Comparison of ENCODE assay signal across 1 cellular context in genomic region chr19:12984143-12984627, GRCh38.
TF ChIP-seq lines count a peak whose summit lies in the region.

No MANE protein-coding gene starts in this region.

TF ChIP-seq in HepG2, 621 proteins besides CTCF, POLR2A, EP300 and RAD21:
- TF ChIP-seq NFKB2 (CRISPR knock-in tag; IDR thresholded peaks at IDR 0.05; ENCODE audit: borderline replicate concordance), result 0 out of 2 replicates have a peak, but pooled peaks have one; percentile 1
- TF ChIP-seq, protein P1, sequence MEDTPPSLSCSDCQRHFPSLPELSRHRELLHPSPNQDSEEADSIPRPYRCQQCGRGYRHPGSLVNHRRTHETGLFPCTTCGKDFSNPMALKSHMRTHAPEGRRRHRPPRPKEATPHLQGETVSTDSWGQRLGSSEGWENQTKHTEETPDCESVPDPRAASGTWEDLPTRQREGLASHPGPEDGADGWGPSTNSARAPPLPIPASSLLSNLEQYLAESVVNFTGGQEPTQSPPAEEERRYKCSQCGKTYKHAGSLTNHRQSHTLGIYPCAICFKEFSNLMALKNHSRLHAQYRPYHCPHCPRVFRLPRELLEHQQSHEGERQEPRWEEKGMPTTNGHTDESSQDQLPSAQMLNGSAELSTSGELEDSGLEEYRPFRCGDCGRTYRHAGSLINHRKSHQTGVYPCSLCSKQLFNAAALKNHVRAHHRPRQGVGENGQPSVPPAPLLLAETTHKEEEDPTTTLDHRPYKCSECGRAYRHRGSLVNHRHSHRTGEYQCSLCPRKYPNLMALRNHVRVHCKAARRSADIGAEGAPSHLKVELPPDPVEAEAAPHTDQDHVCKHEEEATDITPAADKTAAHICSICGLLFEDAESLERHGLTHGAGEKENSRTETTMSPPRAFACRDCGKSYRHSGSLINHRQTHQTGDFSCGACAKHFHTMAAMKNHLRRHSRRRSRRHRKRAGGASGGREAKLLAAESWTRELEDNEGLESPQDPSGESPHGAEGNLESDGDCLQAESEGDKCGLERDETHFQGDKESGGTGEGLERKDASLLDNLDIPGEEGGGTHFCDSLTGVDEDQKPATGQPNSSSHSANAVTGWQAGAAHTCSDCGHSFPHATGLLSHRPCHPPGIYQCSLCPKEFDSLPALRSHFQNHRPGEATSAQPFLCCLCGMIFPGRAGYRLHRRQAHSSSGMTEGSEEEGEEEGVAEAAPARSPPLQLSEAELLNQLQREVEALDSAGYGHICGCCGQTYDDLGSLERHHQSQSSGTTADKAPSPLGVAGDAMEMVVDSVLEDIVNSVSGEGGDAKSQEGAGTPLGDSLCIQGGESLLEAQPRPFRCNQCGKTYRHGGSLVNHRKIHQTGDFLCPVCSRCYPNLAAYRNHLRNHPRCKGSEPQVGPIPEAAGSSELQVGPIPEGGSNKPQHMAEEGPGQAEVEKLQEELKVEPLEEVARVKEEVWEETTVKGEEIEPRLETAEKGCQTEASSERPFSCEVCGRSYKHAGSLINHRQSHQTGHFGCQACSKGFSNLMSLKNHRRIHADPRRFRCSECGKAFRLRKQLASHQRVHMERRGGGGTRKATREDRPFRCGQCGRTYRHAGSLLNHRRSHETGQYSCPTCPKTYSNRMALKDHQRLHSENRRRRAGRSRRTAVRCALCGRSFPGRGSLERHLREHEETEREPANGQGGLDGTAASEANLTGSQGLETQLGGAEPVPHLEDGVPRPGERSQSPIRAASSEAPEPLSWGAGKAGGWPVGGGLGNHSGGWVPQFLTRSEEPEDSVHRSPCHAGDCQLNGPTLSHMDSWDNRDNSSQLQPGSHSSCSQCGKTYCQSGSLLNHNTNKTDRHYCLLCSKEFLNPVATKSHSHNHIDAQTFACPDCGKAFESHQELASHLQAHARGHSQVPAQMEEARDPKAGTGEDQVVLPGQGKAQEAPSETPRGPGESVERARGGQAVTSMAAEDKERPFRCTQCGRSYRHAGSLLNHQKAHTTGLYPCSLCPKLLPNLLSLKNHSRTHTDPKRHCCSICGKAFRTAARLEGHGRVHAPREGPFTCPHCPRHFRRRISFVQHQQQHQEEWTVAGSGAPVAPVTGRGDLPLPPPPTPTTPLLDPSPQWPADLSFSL (CRISPR knock-in tag; IDR thresholded peaks at IDR 0.05), result peak; percentile 97
- TF ChIP-seq, protein P2, sequence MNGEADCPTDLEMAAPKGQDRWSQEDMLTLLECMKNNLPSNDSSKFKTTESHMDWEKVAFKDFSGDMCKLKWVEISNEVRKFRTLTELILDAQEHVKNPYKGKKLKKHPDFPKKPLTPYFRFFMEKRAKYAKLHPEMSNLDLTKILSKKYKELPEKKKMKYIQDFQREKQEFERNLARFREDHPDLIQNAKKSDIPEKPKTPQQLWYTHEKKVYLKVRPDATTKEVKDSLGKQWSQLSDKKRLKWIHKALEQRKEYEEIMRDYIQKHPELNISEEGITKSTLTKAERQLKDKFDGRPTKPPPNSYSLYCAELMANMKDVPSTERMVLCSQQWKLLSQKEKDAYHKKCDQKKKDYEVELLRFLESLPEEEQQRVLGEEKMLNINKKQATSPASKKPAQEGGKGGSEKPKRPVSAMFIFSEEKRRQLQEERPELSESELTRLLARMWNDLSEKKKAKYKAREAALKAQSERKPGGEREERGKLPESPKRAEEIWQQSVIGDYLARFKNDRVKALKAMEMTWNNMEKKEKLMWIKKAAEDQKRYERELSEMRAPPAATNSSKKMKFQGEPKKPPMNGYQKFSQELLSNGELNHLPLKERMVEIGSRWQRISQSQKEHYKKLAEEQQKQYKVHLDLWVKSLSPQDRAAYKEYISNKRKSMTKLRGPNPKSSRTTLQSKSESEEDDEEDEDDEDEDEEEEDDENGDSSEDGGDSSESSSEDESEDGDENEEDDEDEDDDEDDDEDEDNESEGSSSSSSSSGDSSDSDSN (CRISPR knock-in tag; IDR thresholded peaks at IDR 0.05), result peak; percentile 21
- no peak for TF ChIP-seq ZFP36L1 (CRISPR knock-in tag; IDR thresholded peaks at IDR 0.05)
- 0 out of 2 replicates have a peak, but pooled peaks have one; percentile 23 for TF ChIP-seq IKZF1 (IDR thresholded peaks at IDR 0.05)
- TF ChIP-seq FOXP1 (IDR thresholded peaks at IDR 0.05), result peak; percentile 14; the same call in 1 of the 2 replicates
- no peak for TF ChIP-seq FOXP1 (CRISPR knock-in tag; IDR thresholded peaks at IDR 0.05)
- 0 out of 2 replicates have a peak, but pooled peaks have one; percentile 30 for TF ChIP-seq ZNF619 (CRISPR knock-in tag; IDR thresholded peaks at IDR 0.05)
- no peak for TF ChIP-seq TFE3 (CRISPR knock-in tag; IDR thresholded peaks at IDR 0.05)
- peak; percentile 63; the same call in 1 of the 2 replicates for TF ChIP-seq JUNB (CRISPR knock-in tag; IDR thresholded peaks at IDR 0.05; ENCODE audit: borderline replicate concordance)
- TF ChIP-seq ZNF780A (CRISPR knock-in tag; IDR thresholded peaks at IDR 0.05), result 0 out of 2 replicates have a peak, but pooled peaks have one; percentile 34
- 0 out of 2 replicates have a peak, but pooled peaks have one; percentile 85 for TF ChIP-seq NONO (IDR thresholded peaks at IDR 0.05)
- TF ChIP-seq NONO (CRISPR knock-in tag; conservative IDR thresholded peaks at IDR 0.05), result no peak
- TF ChIP-seq, protein P3, sequence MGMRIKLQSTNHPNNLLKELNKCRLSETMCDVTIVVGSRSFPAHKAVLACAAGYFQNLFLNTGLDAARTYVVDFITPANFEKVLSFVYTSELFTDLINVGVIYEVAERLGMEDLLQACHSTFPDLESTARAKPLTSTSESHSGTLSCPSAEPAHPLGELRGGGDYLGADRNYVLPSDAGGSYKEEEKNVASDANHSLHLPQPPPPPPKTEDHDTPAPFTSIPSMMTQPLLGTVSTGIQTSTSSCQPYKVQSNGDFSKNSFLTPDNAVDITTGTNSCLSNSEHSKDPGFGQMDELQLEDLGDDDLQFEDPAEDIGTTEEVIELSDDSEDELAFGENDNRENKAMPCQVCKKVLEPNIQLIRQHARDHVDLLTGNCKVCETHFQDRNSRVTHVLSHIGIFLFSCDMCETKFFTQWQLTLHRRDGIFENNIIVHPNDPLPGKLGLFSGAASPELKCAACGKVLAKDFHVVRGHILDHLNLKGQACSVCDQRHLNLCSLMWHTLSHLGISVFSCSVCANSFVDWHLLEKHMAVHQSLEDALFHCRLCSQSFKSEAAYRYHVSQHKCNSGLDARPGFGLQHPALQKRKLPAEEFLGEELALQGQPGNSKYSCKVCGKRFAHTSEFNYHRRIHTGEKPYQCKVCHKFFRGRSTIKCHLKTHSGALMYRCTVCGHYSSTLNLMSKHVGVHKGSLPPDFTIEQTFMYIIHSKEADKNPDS (CRISPR knock-in tag; IDR thresholded peaks at IDR 0.05), result 0 out of 2 replicates have a peak, but pooled peaks have one; percentile 74
- no peak for TF ChIP-seq KMT2B (CRISPR knock-in tag; IDR thresholded peaks at IDR 0.05)
- TF ChIP-seq ZNF547 (CRISPR knock-in tag; IDR thresholded peaks at IDR 0.05), result no peak
- no peak for TF ChIP-seq CBFB (CRISPR knock-in tag; IDR thresholded peaks at IDR 0.05)
- TF ChIP-seq FOXA3 (CRISPR knock-in tag; IDR thresholded peaks at IDR 0.05), result no peak
- peak; percentile 19; the same call in 1 of the 2 replicates for TF ChIP-seq ZNF512 (CRISPR knock-in tag; IDR thresholded peaks at IDR 0.05)
- TF ChIP-seq ZNF83 (CRISPR knock-in tag; IDR thresholded peaks at IDR 0.05; ENCODE audit: borderline replicate concordance), result 0 out of 2 replicates have a peak, but pooled peaks have one; percentile 54
- TF ChIP-seq, protein P4, sequence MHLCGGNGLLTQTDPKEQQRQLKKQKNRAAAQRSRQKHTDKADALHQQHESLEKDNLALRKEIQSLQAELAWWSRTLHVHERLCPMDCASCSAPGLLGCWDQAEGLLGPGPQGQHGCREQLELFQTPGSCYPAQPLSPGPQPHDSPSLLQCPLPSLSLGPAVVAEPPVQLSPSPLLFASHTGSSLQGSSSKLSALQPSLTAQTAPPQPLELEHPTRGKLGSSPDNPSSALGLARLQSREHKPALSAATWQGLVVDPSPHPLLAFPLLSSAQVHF (CRISPR knock-in tag; IDR thresholded peaks at IDR 0.05), result 0 out of 2 replicates have a peak, but pooled peaks have one; percentile 57
- TF ChIP-seq DR1 (CRISPR knock-in tag; IDR thresholded peaks at IDR 0.05), result no peak
- TF ChIP-seq ZNF772 (CRISPR knock-in tag; IDR thresholded peaks at IDR 0.05), result no peak
- 0 out of 2 replicates have a peak, but pooled peaks have one; percentile 70 for TF ChIP-seq HOXA7 (CRISPR knock-in tag; IDR thresholded peaks at IDR 0.05)
- TF ChIP-seq GABPA (IDR thresholded peaks at IDR 0.05; ENCODE audit: low read depth, low read length), result no peak
- no peak for TF ChIP-seq GABPA (CRISPR knock-in tag; IDR thresholded peaks at IDR 0.05; ENCODE audit: low read depth)
TF ChIP-seq in HepG2: peak in this region for 14.
